Comparison of ENCODE assay signal across 31 cellular contexts in genomic region chr12:23238957-23239356, GRCh38.
"Had no signal": no experiment of that assay in that cellular context is flagged by ENCODE, and none has a peak within 500 bp of the region (broad histone marks: within the 10 kb centered on the region; RNA-seq: fewer than 3 reads in every experiment).

No MANE protein-coding gene starts in this region.

- H3K27ac ChIP-seq: adrenal gland, ascending aorta, body of pancreas, brain microvascular endothelial cell, breast epithelium had no signal

- ATAC-seq: activated naive CD4-positive, alpha-beta T cell treated with anti-CD3 and anti-CD28 coated beads, Interleukin-2, amount 50 U/mL, for 72 hours; activated naive CD8-positive, alpha-beta T cell treated with anti-CD3 and anti-CD28 coated beads, Interleukin-2, amount 50 U/mL, for 24 hours; activated T-cell treated with anti-CD3 and anti-CD28 coated beads, Interleukin-2, amount 50 U/mL, for 4 hours; activated T-cell treated with anti-CD3 and anti-CD28 coated beads, Interleukin-2, amount 50 U/mL, for 72 hours; activated T-helper 17 cell treated with anti-CD3 and anti-CD28 coated beads, Interleukin-2, amount 50 U/mL, for 72 hours; body of pancreas had no signal

- H3K4me3 ChIP-seq: adrenal gland, ascending aorta, body of pancreas, breast epithelium, cardiac muscle cell had no signal

- H3K27me3 ChIP-seq: adrenal gland, ascending aorta, body of pancreas, brain microvascular endothelial cell, breast epithelium, cardiac muscle cell had no signal

- DNase-seq: activated effector memory CD4-positive, alpha-beta T cell treated with anti-CD3 and anti-CD28 coated beads, Interleukin-2, amount 50 U/mL, for 16 hours; activated effector memory CD4-positive, alpha-beta T cell treated with Interleukin-2 at 50 U/mL for 16 hours; activated gamma-delta T cell; activated gamma-delta T cell treated with Interleukin-2 at 50 U/mL for 16 hours; activated naive CD4-positive, alpha-beta T cell; activated naive CD4-positive, alpha-beta T cell treated with anti-CD3 and anti-CD28 coated beads for 36 hours; activated naive CD4-positive, alpha-beta T cell treated with anti-CD3 and anti-CD28 coated beads, Interleukin-2, amount 10 ng/mL, durations not matched to agents 7 days and 5 days; activated naive CD4-positive, alpha-beta T cell treated with anti-CD3 and anti-CD28 coated beads, Interleukin-2, amount 50 U/mL, for 16 hours; activated naive CD4-positive, alpha-beta T cell treated with Interleukin-2 at 50 U/mL for 16 hours; activated naive CD8-positive, alpha-beta T cell treated with anti-CD3 and anti-CD28 coated beads for 36 hours; activated naive CD8-positive, alpha-beta T cell treated with anti-CD3 and anti-CD28 coated beads, Interleukin-2, amount 10 ng/mL, durations not matched to agents 7 days and 5 days; activated naive CD8-positive, alpha-beta T cell treated with anti-CD3 and anti-CD28 coated beads, Interleukin-2, amount 50 U/mL, for 24 hours; activated T-cell treated with anti-CD3 and anti-CD28 coated beads, Interleukin-2, amount 50 U/mL, for 24 hours; activated T-cell treated with anti-CD3 and anti-CD28 coated beads, Interleukin-2, amount 50 U/mL, for 4 hours; activated T-cell treated with anti-CD3 and anti-CD28 coated beads, Interleukin-2, amount 50 U/mL, for 48 hours; activated T-cell treated with anti-CD3 and anti-CD28 coated beads, Interleukin-2, amount 50 U/mL, for 72 hours; adrenal gland; amniotic stem cell; amygdala; anterior cingulate cortex; aorta; body of pancreas; brain microvascular endothelial cell; caudate nucleus; central memory CD4-positive, alpha-beta T cell; cerebellar nuclear complex had no signal

- H3K36me3 ChIP-seq: adrenal gland, ascending aorta, brain microvascular endothelial cell, breast epithelium, cardiac muscle cell had no signal

- H3K9me3 ChIP-seq: adrenal gland, ascending aorta, body of pancreas, breast epithelium had no signal

- H3K4me1 ChIP-seq: adrenal gland, ascending aorta, body of pancreas, breast epithelium had no signal
